In genomic region chr16:19315889-19316288, GRCh38 we compare ENCODE assay signal across 1 cellular context.
TF ChIP-seq lines count a peak whose summit lies in the region.

No MANE protein-coding gene starts in this region.

TF ChIP-seq in GM23338, 12 proteins besides CTCF, POLR2A, EP300 and RAD21 (continued from another document):
- TF ChIP-seq, protein P1, sequence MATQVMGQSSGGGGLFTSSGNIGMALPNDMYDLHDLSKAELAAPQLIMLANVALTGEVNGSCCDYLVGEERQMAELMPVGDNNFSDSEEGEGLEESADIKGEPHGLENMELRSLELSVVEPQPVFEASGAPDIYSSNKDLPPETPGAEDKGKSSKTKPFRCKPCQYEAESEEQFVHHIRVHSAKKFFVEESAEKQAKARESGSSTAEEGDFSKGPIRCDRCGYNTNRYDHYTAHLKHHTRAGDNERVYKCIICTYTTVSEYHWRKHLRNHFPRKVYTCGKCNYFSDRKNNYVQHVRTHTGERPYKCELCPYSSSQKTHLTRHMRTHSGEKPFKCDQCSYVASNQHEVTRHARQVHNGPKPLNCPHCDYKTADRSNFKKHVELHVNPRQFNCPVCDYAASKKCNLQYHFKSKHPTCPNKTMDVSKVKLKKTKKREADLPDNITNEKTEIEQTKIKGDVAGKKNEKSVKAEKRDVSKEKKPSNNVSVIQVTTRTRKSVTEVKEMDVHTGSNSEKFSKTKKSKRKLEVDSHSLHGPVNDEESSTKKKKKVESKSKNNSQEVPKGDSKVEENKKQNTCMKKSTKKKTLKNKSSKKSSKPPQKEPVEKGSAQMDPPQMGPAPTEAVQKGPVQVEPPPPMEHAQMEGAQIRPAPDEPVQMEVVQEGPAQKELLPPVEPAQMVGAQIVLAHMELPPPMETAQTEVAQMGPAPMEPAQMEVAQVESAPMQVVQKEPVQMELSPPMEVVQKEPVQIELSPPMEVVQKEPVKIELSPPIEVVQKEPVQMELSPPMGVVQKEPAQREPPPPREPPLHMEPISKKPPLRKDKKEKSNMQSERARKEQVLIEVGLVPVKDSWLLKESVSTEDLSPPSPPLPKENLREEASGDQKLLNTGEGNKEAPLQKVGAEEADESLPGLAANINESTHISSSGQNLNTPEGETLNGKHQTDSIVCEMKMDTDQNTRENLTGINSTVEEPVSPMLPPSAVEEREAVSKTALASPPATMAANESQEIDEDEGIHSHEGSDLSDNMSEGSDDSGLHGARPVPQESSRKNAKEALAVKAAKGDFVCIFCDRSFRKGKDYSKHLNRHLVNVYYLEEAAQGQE (IDR thresholded peaks at IDR 0.05; ENCODE audit: unreplicated experiment), result no peak
- no peak for TF ChIP-seq NANOG (IDR thresholded peaks at IDR 0.05; ENCODE audit: borderline replicate concordance)
- TF ChIP-seq STAT1 (IDR thresholded peaks at IDR 0.05; ENCODE audit: unreplicated experiment), result no peak
- TF ChIP-seq, protein P2, sequence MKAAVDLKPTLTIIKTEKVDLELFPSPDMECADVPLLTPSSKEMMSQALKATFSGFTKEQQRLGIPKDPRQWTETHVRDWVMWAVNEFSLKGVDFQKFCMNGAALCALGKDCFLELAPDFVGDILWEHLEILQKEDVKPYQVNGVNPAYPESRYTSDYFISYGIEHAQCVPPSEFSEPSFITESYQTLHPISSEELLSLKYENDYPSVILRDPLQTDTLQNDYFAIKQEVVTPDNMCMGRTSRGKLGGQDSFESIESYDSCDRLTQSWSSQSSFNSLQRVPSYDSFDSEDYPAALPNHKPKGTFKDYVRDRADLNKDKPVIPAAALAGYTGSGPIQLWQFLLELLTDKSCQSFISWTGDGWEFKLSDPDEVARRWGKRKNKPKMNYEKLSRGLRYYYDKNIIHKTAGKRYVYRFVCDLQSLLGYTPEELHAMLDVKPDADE (IDR thresholded peaks at IDR 0.05), result no peak
- no peak for TF ChIP-seq CREB1 (CRISPR knock-in tag; IDR thresholded peaks at IDR 0.05; ENCODE audit: low read depth)
- TF ChIP-seq ZNF114 (CRISPR knock-in tag; IDR thresholded peaks at IDR 0.05), result no peak
TF ChIP-seq in GM23338: peak in this region for 0.
